Comparison of ENCODE assay signal across 17 cellular contexts in the genomic region with DNA sequence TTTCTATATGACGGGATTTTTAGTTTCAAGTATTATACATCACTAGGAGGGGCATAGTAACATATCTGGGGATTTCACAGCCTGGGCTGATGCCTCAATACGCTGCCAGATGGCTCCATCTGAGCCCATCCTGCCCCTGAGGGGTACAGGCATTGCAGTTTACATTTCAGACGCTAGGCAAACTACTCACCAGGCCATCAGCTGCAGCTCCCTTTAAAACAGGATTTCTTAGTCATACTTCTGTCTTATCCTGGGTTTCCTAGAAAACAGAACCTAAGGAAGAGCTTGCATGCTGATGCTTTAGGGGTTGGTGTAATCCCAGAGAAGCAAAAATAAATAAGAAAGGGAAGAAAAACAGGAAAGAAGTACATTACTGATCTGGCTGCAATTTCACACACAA.
A peak's percentile ranks its signal among the peaks of the same experiment; 100 is the strongest.
DNase-seq lines count a peak whose midpoint lies in the region; FAIRE-seq and TF ChIP-seq lines count a peak whose summit lies in the region.
"Had no signal": no experiment of that assay in that cellular context is flagged by ENCODE, and none has a peak within 500 bp of the region (broad histone marks: within the 10 kb centered on the region; RNA-seq: fewer than 3 reads in every experiment).

No MANE protein-coding gene starts in this region.

- H3K79me1 ChIP-seq in mesendoderm (ENCODE audit: low read length): no peaks in the 10 kb centered on the region

- H3K4me2 ChIP-seq in mesendoderm (ENCODE audit: low read length): no peak overlapping the region

- no CpG with 5 or more reads among the region's 3 CpGs for WGBS in mesendoderm (ENCODE audit: extremely low coverage, insufficient coverage, low lambda C conversion rate)

- no peak overlapping the region for H3K23ac ChIP-seq in mesendoderm (ENCODE audit: low read length)

- FAIRE-seq in kidney (lab: Jason Lieb, UNC): no peak

- H3K9ac ChIP-seq in mesendoderm (ENCODE audit: low read length): no peak overlapping the region
- no peak overlapping the region for H3K9ac ChIP-seq in kidney (ENCODE audit: low read length in 2 of 2)

- intact Hi-C loops in dorsolateral prefrontal cortex (cut with DNase I) (no loop called here), kidney (cut with DNase I) (no loop called here)

- no peak overlapping the region for H2BK120ac ChIP-seq in mesendoderm (ENCODE audit: low read depth, low read length)

- no peaks in the 10 kb centered on the region for H3K9me3 ChIP-seq in kidney (ENCODE audit: control insufficient read depth in 1 of 2, low read length in 2 of 2)
- H3K9me3 ChIP-seq: ascending aorta had no signal

- no peak overlapping the region for H2AK5ac ChIP-seq in mesendoderm (ENCODE audit: low read length)

- no peak overlapping the region for H4K8ac ChIP-seq in mesendoderm (ENCODE audit: low read depth, low read length)

- H3K4me1 ChIP-seq in mesendoderm (ENCODE audit: control insufficient read depth, low read depth, low read length): no peaks in the 10 kb centered on the region
- H3K4me1 ChIP-seq in kidney (ENCODE audit: control insufficient read depth in 1 of 2, insufficient read depth in 1 of 2, low read depth in 1 of 2, low read length in 2 of 2): no peaks in the 10 kb centered on the region
- H3K4me1 ChIP-seq: ascending aorta had no signal

- no peak overlapping the region for H2BK5ac ChIP-seq in mesendoderm (ENCODE audit: low read length)

- H3K18ac ChIP-seq in mesendoderm (ENCODE audit: low read length): no peak overlapping the region

- peak; percentile 60 for DNase-seq in EH (ENCODE audit: low read depth)
- peak; percentile 21 for DNase-seq in NCI-H524 treated with DMSO at 0.1 percent for 48 hours (lab: John Stamatoyannopoulos, UW)
- peak; percentile 30 for DNase-seq in dermis blood vessel endothelial cell
- DNase-seq in mesendoderm: peak; percentile 60
- no peak for DNase-seq in NCI-H2107 (lab: John Stamatoyannopoulos, UW)
- no peak for DNase-seq in dorsolateral prefrontal cortex
- DNase-seq in activated CD8-positive, alpha-beta memory T cell treated with anti-CD3 and anti-CD28 coated beads, Interleukin-2, amount 50 U/mL, for 4 hours: no peak
- DNase-seq in kidney: no peak
- DNase-seq: activated B cell treated with CpG ODN at 0.5 μM for 24 hours; activated T-cell treated with anti-CD3 and anti-CD28 coated beads, Interleukin-2, amount 50 U/mL, for 4 hours; CD4-positive, CD25-positive, alpha-beta regulatory T cell; KG1; kidney glomerular epithelial cell; NCI-H345; Right ventricle myocardium superior; stimulated activated CD4-positive, alpha-beta T cell treated with anti-CD3 and anti-CD28 coated beads, Interleukin-12 subunit alpha, Interleukin-12 subunit beta, amount 100 ng/mL, for 4 hours had no signal

- no peak overlapping the region for H2BK15ac ChIP-seq in mesendoderm (replicated peaks; ENCODE audit: low read depth)

- H3K4ac ChIP-seq in mesendoderm (ENCODE audit: low read depth, low read length): no peak overlapping the region

- no peak overlapping the region for H3K56ac ChIP-seq in mesendoderm (ENCODE audit: low read length)

- H3K4me3 ChIP-seq in mesendoderm (ENCODE audit: low read length) (no peak overlapping the region), dorsolateral prefrontal cortex (no peak overlapping the region), kidney (ENCODE audit: low read length in 2 of 2) (no peak overlapping the region)
- H3K4me3 ChIP-seq: ascending aorta had no signal

- no peak overlapping the region for H4K5ac ChIP-seq in mesendoderm (ENCODE audit: low read length)

- H3K27me3 ChIP-seq in mesendoderm (ENCODE audit: insufficient read depth, low read length, poor library complexity): no peaks in the 10 kb centered on the region
- H3K27me3 ChIP-seq in dorsolateral prefrontal cortex: no peaks in the 10 kb centered on the region

- TF ChIP-seq CTCF in dorsolateral prefrontal cortex (IDR thresholded peaks at IDR 0.05 in 54 of 56, conservative IDR thresholded peaks at IDR 0.05 in 2 of 56; ENCODE audit: low read depth in 1 of 56, partially characterized antibody in 56 of 56) (no peak), kidney (IDR thresholded peaks at IDR 0.05; ENCODE audit: borderline replicate concordance, extremely low read depth, insufficient read depth) (no peak)

- no peak overlapping the region for H3K27ac ChIP-seq in mesendoderm (ENCODE audit: low read depth, low read length)
- H3K27ac ChIP-seq in dorsolateral prefrontal cortex: no peak overlapping the region
- H3K27ac ChIP-seq in kidney (ENCODE audit: low read depth in 2 of 2, low read length in 2 of 2): no peak overlapping the region
- H3K27ac ChIP-seq: ascending aorta had no signal

- no peaks in the 10 kb centered on the region for H3K36me3 ChIP-seq in mesendoderm (ENCODE audit: control insufficient read depth, insufficient read depth, low read length)
- H3K36me3 ChIP-seq in kidney (ENCODE audit: control insufficient read depth in 1 of 2, insufficient read depth in 2 of 2, low read length in 2 of 2): no peaks in the 10 kb centered on the region
- H3K36me3 ChIP-seq: ascending aorta had no signal

- H3K79me2 ChIP-seq in mesendoderm (ENCODE audit: control insufficient read depth, insufficient read depth, low read length): no peaks in the 10 kb centered on the region

Comparison
In these comparisons a context has a peak if more than half of its experiments do, and no peak if none do; other contexts are left out.
1. DNase-seq: peak in EH (single experiment), NCI-H524 treated with DMSO at 0.1 percent for 48 hours (single experiment), dermis blood vessel endothelial cell (single experiment) and mesendoderm (single experiment); none in NCI-H2107 (single experiment), dorsolateral prefrontal cortex (0 of 10), activated CD8-positive, alpha-beta memory T cell treated with anti-CD3 and anti-CD28 coated beads, Interleukin-2, amount 50 U/mL, for 4 hours (single experiment) and kidney (single experiment).